Comparison of ENCODE assay signal across 15 cellular contexts in genomic region chr6:42933195-42933594, GRCh38. TPM values are rescaled to one million over a fixed set of nuclear protein-coding genes. Genes with fewer than 3 reads are reported as not detected.
DNase-seq lines count a peak whose midpoint lies in the region; ATAC-seq, FAIRE-seq and TF ChIP-seq lines count a peak whose summit lies in the region.
"Had no signal": no experiment of that assay in that cellular context is flagged by ENCODE, and none has a peak within 500 bp of the region (broad histone marks: within the 10 kb centered on the region; RNA-seq: fewer than 3 reads in every experiment).

No MANE protein-coding gene starts in this region.

- peaks cover 55% of the 10 kb centered on the region for H3K79me2 ChIP-seq in GM23338 (replicated peaks; ENCODE audit: insufficient read depth)

- no peak overlapping the region for H3K4me3 Mint-ChIP-seq in GM23338
- H3K4me3 Mint-ChIP-seq in T-helper 17 cell = peak overlapping the region; percentile 72

- no peak overlapping the region for H3K4me2 ChIP-seq in GM23338

- ATAC-seq in GM23338 = no peak
- no peak for ATAC-seq in T-helper 17 cell
- ATAC-seq in HG03280 (IDR thresholded peaks at IDR 0.05; ENCODE audit: unreplicated experiment) = no peak
- ATAC-seq in HG03159 (IDR thresholded peaks at IDR 0.05; ENCODE audit: unreplicated experiment) = no peak
- ATAC-seq in GM19455 (IDR thresholded peaks at IDR 0.05; ENCODE audit: unreplicated experiment) = no peak

- H2AFZ ChIP-seq in GM23338 = no peak overlapping the region

- peaks cover 33% of the 10 kb centered on the region for H3F3A ChIP-seq in GM23338 (replicated peaks; ENCODE audit: low read depth)

- no peak overlapping the region for H3K9ac ChIP-seq in kidney (ENCODE audit: low read length in 2 of 2)

- H3K4me1 ChIP-seq in GM23338 (ENCODE audit: insufficient read depth) (peaks cover 14% of the 10 kb centered on the region), kidney (ENCODE audit: control insufficient read depth in 1 of 2, insufficient read depth in 1 of 2, low read depth in 1 of 2, low read length in 2 of 2) (peaks cover 6 to 7% of the 10 kb centered on the region in 2 donors)

- H3K9me2 ChIP-seq in GM23338 (ENCODE audit: insufficient read depth) = no peaks in the 10 kb centered on the region

- peaks cover 22% of the 10 kb centered on the region for H4K20me1 ChIP-seq in GM23338 (replicated peaks; ENCODE audit: insufficient read depth)

- H3K27me3 ChIP-seq in GM23338 (ENCODE audit: insufficient read depth) = no peaks in the 10 kb centered on the region

- H3K36me3 ChIP-seq in GM23338 (ENCODE audit: insufficient read depth) (peaks cover 32% of the 10 kb centered on the region), kidney (ENCODE audit: control insufficient read depth in 1 of 2, insufficient read depth in 2 of 2, low read length in 2 of 2) (peaks cover 20 to 23% of the 10 kb centered on the region in 2 donors)

- H3K4me3 ChIP-seq in GM23338 (no peak overlapping the region), kidney (ENCODE audit: low read length in 2 of 2) (no peak overlapping the region)

- H3K4me1 Mint-ChIP-seq in GM23338 (peaks cover 28% of the 10 kb centered on the region), T-helper 17 cell (peaks cover 57% of the 10 kb centered on the region)

- no peak for FAIRE-seq in kidney (lab: Jason Lieb, UNC)

- H3K27ac Mint-ChIP-seq in GM23338 (0 out of 2 replicates have a peak overlapping the region, but pooled peaks have one; percentile 1), T-helper 17 cell (peak overlapping the region; percentile 99)

- H3K9me3 Mint-ChIP-seq in GM23338 = no peaks in the 10 kb centered on the region; the same call in 2 of the 3 replicates

- peaks cover 72% of the 10 kb centered on the region for H3K36me3 Mint-ChIP-seq in GM23338 (ENCODE audit: low read depth)
- H3K36me3 Mint-ChIP-seq in T-helper 17 cell (ENCODE audit: low read depth) = peaks cover 7% of the 10 kb centered on the region

- no peaks in the 10 kb centered on the region for H3K9me3 ChIP-seq in T-helper 17 cell (ENCODE audit: control insufficient read depth, low read length, poor library complexity, severe bottlenecking)
- no peaks in the 10 kb centered on the region for H3K9me3 ChIP-seq in kidney (ENCODE audit: control insufficient read depth in 1 of 2, low read length in 2 of 2)

- H3K27me3 Mint-ChIP-seq in GM23338 (ENCODE audit: insufficient read depth, low read depth, poor library complexity) = peaks cover 19% of the 10 kb centered on the region
- H3K27me3 Mint-ChIP-seq in T-helper 17 cell = no peaks in the 10 kb centered on the region

- TF ChIP-seq CTCF in GM23338 (conservative IDR thresholded peaks at IDR 0.05; ENCODE audit: low read depth in 2 of 2) (no peak), kidney (IDR thresholded peaks at IDR 0.05; ENCODE audit: borderline replicate concordance, extremely low read depth, insufficient read depth) (no peak)

- H3K27ac ChIP-seq in GM23338 (ENCODE audit: low read depth) = no peak overlapping the region
- no peak overlapping the region for H3K27ac ChIP-seq in kidney (ENCODE audit: low read depth in 2 of 2, low read length in 2 of 2)

- intact Hi-C loops in kidney (cut with DNase I) = no loop called here

- DNase-seq in AML-193 (lab: John Stamatoyannopoulos, UW) (peak; percentile 96 to 98), GM23338 (ENCODE audit: low spot score) (no peak), T-helper 17 cell (no peak), kidney (peak; percentile 4), cerebellar nuclear complex (lab: John Stamatoyannopoulos, UW) (no peak)
- DNase-seq: activated CD4-positive, alpha-beta T cell treated with anti-CD3 and anti-CD28 coated beads for 48 hours; foreskin fibroblast; GDM1; SHP77 had no signal

TF ChIP-seq in GM23338, 12 proteins besides CTCF, POLR2A, EP300 and RAD21:
- no peak for TF ChIP-seq NANOG (IDR thresholded peaks at IDR 0.05; ENCODE audit: borderline replicate concordance)
- TF ChIP-seq ZNF331 (CRISPR knock-in tag; IDR thresholded peaks at IDR 0.05; ENCODE audit: low read depth) = no peak
- TF ChIP-seq STAT1 (IDR thresholded peaks at IDR 0.05; ENCODE audit: unreplicated experiment) = no peak
- TF ChIP-seq CREB1 (CRISPR knock-in tag; IDR thresholded peaks at IDR 0.05; ENCODE audit: low read depth) = no peak
- TF ChIP-seq ETS1 (IDR thresholded peaks at IDR 0.05) = no peak
- TF ChIP-seq REST (IDR thresholded peaks at IDR 0.05; ENCODE audit: unreplicated experiment) = no peak

RNA-seq across cellular contexts. Expression of gene CNPY3, which starts 3.9 kb away (rescaled TPM):
- 66.3 and 67.0 TPM in 2 replicates for total RNA-seq in GM23338 (2014; rRNA removed; shearing (Covaris generic))
- polyA plus RNA-seq in GM23338 (2016; fragmentation: Nextera tagmentation; extraction: Ambion mirVana) (68.5 and 74.5 TPM in 2 replicates), kidney (ENCODE audit: insufficient read depth, low read depth, low replicate concordance) (40.1 TPM)
- total RNA-seq in T-helper 17 cell (10 to 100 TPM; 45.7 to 51.9 TPM), kidney (49.9 TPM)

RNA-seq across cellular contexts. Expression of gene PTCRA, which starts 17.3 kb away (rescaled TPM):
- total RNA-seq in GM23338 (2014; rRNA removed; shearing (Covaris generic)) = not detected in 2 replicates
- polyA plus RNA-seq in GM23338 (2016; fragmentation: Nextera tagmentation; extraction: Ambion mirVana) = 0.30 TPM in 1 of 2 replicates, not detected in the other
- 10 to 100 TPM in 1 of 2 donors, 1 to 10 TPM in 1; 1.8 to 35.0 TPM for total RNA-seq in T-helper 17 cell
- not detected for total RNA-seq in kidney
- not detected for polyA plus RNA-seq in kidney (ENCODE audit: insufficient read depth, low read depth, low replicate concordance)
- total RNA-seq: dermis microvascular lymphatic vessel endothelial cell, LHCN-M2, NCI-H460 had no signal

RNA-seq across cellular contexts. Expression of gene GNMT, which starts 27.4 kb away (rescaled TPM):
- total RNA-seq in GM23338 (2014; rRNA removed; shearing (Covaris generic)) = not detected in 2 replicates
- polyA plus RNA-seq in GM23338 (2016; fragmentation: Nextera tagmentation; extraction: Ambion mirVana) (0.52 and 2.5 TPM in 2 replicates), kidney (ENCODE audit: insufficient read depth, low read depth, low replicate concordance) (1.9 TPM)
- total RNA-seq in T-helper 17 cell (1 to 10 TPM in 1 of 2 donors, under 1 TPM in 1; 0.97 to 1.5 TPM), kidney (0.54 TPM)
- total RNA-seq: LHCN-M2, NCI-H460 had no signal

RNA-seq across cellular contexts. Expression of gene PEX6, which starts 45.8 kb away (rescaled TPM):
- total RNA-seq in GM23338 (2014; rRNA removed; shearing (Covaris generic)) = 24.8 and 25.1 TPM in 2 replicates
- polyA plus RNA-seq in GM23338 (2016; fragmentation: Nextera tagmentation; extraction: Ambion mirVana) (5.2 and 6.5 TPM in 2 replicates), kidney (ENCODE audit: insufficient read depth, low read depth, low replicate concordance) (18.0 TPM)
- total RNA-seq in T-helper 17 cell (10 to 100 TPM; 10.2 to 15.5 TPM), kidney (22.6 TPM)

RNA-seq across cellular contexts. Expression of gene PPP2R5D, which starts 51.2 kb away (rescaled TPM):
- 49.9 and 55.3 TPM in 2 replicates for total RNA-seq in GM23338 (2014; rRNA removed; shearing (Covaris generic))
- polyA plus RNA-seq in GM23338 (2016; fragmentation: Nextera tagmentation; extraction: Ambion mirVana) (16.5 and 20.0 TPM in 2 replicates), kidney (ENCODE audit: insufficient read depth, low read depth, low replicate concordance) (21.8 TPM)
- total RNA-seq in T-helper 17 cell (10 to 100 TPM; 27.5 to 28.4 TPM), kidney (22.6 TPM)

Comparison
In these comparisons a context has a peak if more than half of its experiments do, and no peak if none do; other contexts are left out.
1. DNase-seq: peak in AML-193 (2 of 2) and kidney (single experiment); none in GM23338 (single experiment), T-helper 17 cell (0 of 3) and cerebellar nuclear complex (0 of 2).